Comparison of ENCODE assay signal across 8 cellular contexts in genomic region chr20:47317127-47317895, GRCh38. TPM values are rescaled to one million over a fixed set of nuclear protein-coding genes. Genes with fewer than 3 reads are reported as not detected.
DNase-seq lines count a peak whose midpoint lies in the region; ATAC-seq, FAIRE-seq and TF ChIP-seq lines count a peak whose summit lies in the region.

No MANE protein-coding gene starts in this region.

- peaks cover 61 to 89% (median 71%) of the 10 kb centered on the region in 4 donors for H3K4me1 ChIP-seq in transverse colon

- H3K9me3 ChIP-seq in SK-N-MC (ENCODE audit: low read depth, low read length): no peaks in the 10 kb centered on the region
- no peaks in the 10 kb centered on the region for H3K9me3 ChIP-seq in transverse colon

- no peak overlapping the region for H3K9ac ChIP-seq in SK-N-MC (ENCODE audit: insufficient read length)

- TF ChIP-seq POLR2A in H54 (IDR thresholded peaks at IDR 0.05; ENCODE audit: low read depth, low read length) (peak; percentile 35), transverse colon (IDR thresholded peaks at IDR 0.05) (peak; percentile 39)

- H3K36me3 ChIP-seq in SK-N-MC (ENCODE audit: insufficient read depth, low read length) (no peaks in the 10 kb centered on the region), transverse colon (no peaks in the 10 kb centered on the region)

- FAIRE-seq in H54 (lab: Jason Lieb, UNC): no peak

- no peak for ATAC-seq in HG03196 (IDR thresholded peaks at IDR 0.05; ENCODE audit: unreplicated experiment)

- 51 to 60% methylated on average over 5 to 13 of the region's 13 CpGs for WGBS in transverse colon (ENCODE audit: low coverage in 1 of 2), 2 donors

- TF ChIP-seq CTCF in transverse colon (IDR thresholded peaks at IDR 0.05): peak in 1 of 5 experiments; percentile 26

- H3K27me3 ChIP-seq in transverse colon: no peaks in the 10 kb centered on the region

- DNase-seq in H54 (ENCODE audit: insufficient read length, low spot score): peak; percentile 87
- no peak for DNase-seq in SK-N-MC (ENCODE audit: low read depth, low spot score)
- DNase-seq in activated naive CD4-positive, alpha-beta T cell treated with anti-CD3 and anti-CD28 coated beads, Interleukin-2, amount 50 U/mL, for 16 hours: peak; percentile 57
- DNase-seq in head of caudate nucleus: peak in 40 of 42 donors; percentile 29 to 88 (median 64)
- peak in 6 of 10 donors; percentile 33 to 88 (median 72) for DNase-seq in posterior cingulate gyrus
- DNase-seq in transverse colon: peak; percentile 76
- no peak for DNase-seq in NCI-H446 (lab: John Stamatoyannopoulos, UW)

- peak overlapping the region; percentile 97 for H3K27ac ChIP-seq in SK-N-MC
- peak overlapping the region; percentile 93 to 97 (median 96) for H3K27ac ChIP-seq in transverse colon

- TF ChIP-seq EP300 in transverse colon (IDR thresholded peaks at IDR 0.05; ENCODE audit: low read depth): peak; percentile 99

- H3K4me3 ChIP-seq in SK-N-MC (no peak overlapping the region), transverse colon (no peak overlapping the region)

- in situ Hi-C loops in transverse colon (cut with MboI; ENCODE audit: low pct_ligation_motif_present in 1 of 4, low pct_unique_long_range_greater_than_20kb in 1 of 4, low sequenced_read_pairs in 3 of 4): loop anchor here in 1 of 4 donors (10.0 kb wide), 1 partner anchor 47 kb away; no protein-coding TSS in a partner anchor

- intact Hi-C loops in head of caudate nucleus (cut with DNase I) (no loop called here), posterior cingulate gyrus (cut with DNase I) (no loop called here), transverse colon (cut with DNase I; ENCODE audit: low total_unique reads) (loop anchor here (5.0 kb wide), 1 partner anchor 40 kb away; the partner anchor contains the start of gene ZMYND8)

RNA-seq across cellular contexts. Expression of gene ZMYND8, which starts 39.2 kb away (rescaled TPM):
- 10 to 100 TPM; 41.6 to 79.4 (median 60.7) TPM for total RNA-seq in transverse colon

Comparison
In these comparisons a context has a peak if more than half of its experiments do, and no peak if none do; other contexts are left out.
1. DNase-seq: peak in H54 (single experiment), activated naive CD4-positive, alpha-beta T cell treated with anti-CD3 and anti-CD28 coated beads, Interleukin-2, amount 50 U/mL, for 16 hours (single experiment), head of caudate nucleus (40 of 42), posterior cingulate gyrus (6 of 10) and transverse colon (single experiment); none in SK-N-MC (single experiment) and NCI-H446 (0 of 2).